In genomic region chr1:47907192-47907528, GRCh38 we compare ENCODE assay signal across 19 cellular contexts.
DNase-seq lines count a peak whose midpoint lies in the region; ATAC-seq, FAIRE-seq and TF ChIP-seq lines count a peak whose summit lies in the region.
"Had no signal": no experiment of that assay in that cellular context is flagged by ENCODE, and none has a peak within 500 bp of the region (broad histone marks: within the 10 kb centered on the region; RNA-seq: fewer than 3 reads in every experiment).

No MANE protein-coding gene starts in this region.

- no peaks in the 10 kb centered on the region for H3K9me3 Mint-ChIP-seq in activated naive CD4-positive, alpha-beta T cell treated with anti-CD3 and anti-CD28 coated beads, Interleukin-2, amount 10 ng/mL, durations not matched to agents 7 days and 5 days
- H3K9me3 Mint-ChIP-seq: CD14-positive monocyte; CD4-positive, alpha-beta memory T cell had no signal

- no peak for FAIRE-seq in small intestine (lab: Jason Lieb, UNC)
- FAIRE-seq: A549, GM12878, GM19239 had no signal

- intact Hi-C loops in cardiac septum (cut with DNase I): no loop called here

- DNase-seq in DMS79 treated with DMSO at 0.1 percent for 48 hours (lab: John Stamatoyannopoulos, UW) (peak; percentile 15), DMS79 (lab: John Stamatoyannopoulos, UW) (no peak), thoracic aorta (ENCODE audit: low spot score) (no peak), small intestine (no peak), cardiac septum (ENCODE audit: low spot score) (no peak)
- no peak for DNase-seq in activated naive CD4-positive, alpha-beta T cell treated with anti-CD3 and anti-CD28 coated beads, Interleukin-2, amount 10 ng/mL, durations not matched to agents 7 days and 5 days
- DNase-seq: CD4-positive, alpha-beta memory T cell; DMS153; DND-41; EL; GM23248 had no signal

- WGBS in ectodermal cell, 2 experiments: 67 to 90% methylated on average over 1 of the region's 1 CpG
- 69 to 81% (median 78%) methylated on average over 1 of the region's 1 CpG for WGBS in small intestine, 3 donors

- no peak overlapping the region for H3K4me3 Mint-ChIP-seq in activated naive CD4-positive, alpha-beta T cell treated with anti-CD3 and anti-CD28 coated beads, Interleukin-2, amount 10 ng/mL, durations not matched to agents 7 days and 5 days
- H3K4me3 Mint-ChIP-seq: CD14-positive monocyte; CD4-positive, alpha-beta memory T cell had no signal

- H3K27ac Mint-ChIP-seq in activated naive CD4-positive, alpha-beta T cell treated with anti-CD3 and anti-CD28 coated beads, Interleukin-2, amount 10 ng/mL, durations not matched to agents 7 days and 5 days: no peak overlapping the region
- H3K27ac Mint-ChIP-seq: CD14-positive monocyte; CD4-positive, alpha-beta memory T cell had no signal

- H3K27ac ChIP-seq in ectodermal cell (ENCODE audit: insufficient read depth, low read depth, low read length, poor library complexity, severe bottlenecking) (peak overlapping the region; percentile 41), thoracic aorta (peak overlapping the region; percentile 18 to 36), small intestine (ENCODE audit: low read depth in 1 of 2, low read length in 1 of 2) (no peak overlapping the region)
- H3K27ac ChIP-seq: 22Rv1, A549, BLaER1, GM23248 had no signal

- no peaks in the 10 kb centered on the region for H3K36me3 Mint-ChIP-seq in activated naive CD4-positive, alpha-beta T cell treated with anti-CD3 and anti-CD28 coated beads, Interleukin-2, amount 10 ng/mL, durations not matched to agents 7 days and 5 days
- H3K36me3 Mint-ChIP-seq: CD14-positive monocyte; CD4-positive, alpha-beta memory T cell had no signal

- no peaks in the 10 kb centered on the region for H3K9me3 ChIP-seq in ectodermal cell (ENCODE audit: control insufficient read depth, low read length)
- H3K9me3 ChIP-seq in thoracic aorta: no peaks in the 10 kb centered on the region
- H3K9me3 ChIP-seq in small intestine (ENCODE audit: control insufficient read depth, low read depth): no peaks in the 10 kb centered on the region
- H3K9me3 ChIP-seq: A549, BLaER1, HAP-1 had no signal

- CTCF ChIA-PET in activated naive CD4-positive, alpha-beta T cell treated with anti-CD3 and anti-CD28 coated beads, Interleukin-2, amount 10 ng/mL, durations not matched to agents 7 days and 5 days (lab: Charles Lee): no interaction called here

- ATAC-seq in thoracic aorta (ENCODE audit: insufficient number of reproducible peaks, low FRiP score, low read depth): no peak
- ATAC-seq: A549, GM12878 had no signal

- TF ChIP-seq CTCF in thoracic aorta (IDR thresholded peaks at IDR 0.05): no peak

- H3K4me3 ChIP-seq in ectodermal cell (ENCODE audit: insufficient read depth, low read depth, low read length): no peak overlapping the region
- no peak overlapping the region for H3K4me3 ChIP-seq in thoracic aorta
- no peak overlapping the region for H3K4me3 ChIP-seq in small intestine (ENCODE audit: low read depth in 1 of 2, low read length in 2 of 2)
- H3K4me3 ChIP-seq: A549, BLaER1, GM12878, GM23248, HAP-1 had no signal

- H3K27me3 ChIP-seq in ectodermal cell (ENCODE audit: control insufficient read depth, insufficient read depth, low read length, poor library complexity, severe bottlenecking) (no peaks in the 10 kb centered on the region), thoracic aorta (replicated peaks; ENCODE audit: insufficient read depth) (no peaks in the 10 kb centered on the region), small intestine (ENCODE audit: control insufficient read depth in 2 of 2, insufficient read depth in 2 of 2, low read length in 2 of 2) (no peaks in the 10 kb centered on the region)
- H3K27me3 ChIP-seq: BLaER1 had no signal

- H3K4me1 Mint-ChIP-seq in activated naive CD4-positive, alpha-beta T cell treated with anti-CD3 and anti-CD28 coated beads, Interleukin-2, amount 10 ng/mL, durations not matched to agents 7 days and 5 days: no peaks in the 10 kb centered on the region
- H3K4me1 Mint-ChIP-seq: CD14-positive monocyte; CD4-positive, alpha-beta memory T cell had no signal

- peaks cover 18% of the 10 kb centered on the region for H3K27me3 Mint-ChIP-seq in activated naive CD4-positive, alpha-beta T cell treated with anti-CD3 and anti-CD28 coated beads, Interleukin-2, amount 10 ng/mL, durations not matched to agents 7 days and 5 days

- peaks cover 28% of the 10 kb centered on the region for H3K4me1 ChIP-seq in ectodermal cell (ENCODE audit: control insufficient read depth, insufficient read depth, low read length)
- H3K4me1 ChIP-seq in thoracic aorta (ENCODE audit: control insufficient read depth in 1 of 2, low read depth in 2 of 2): peaks cover 9 to 24% of the 10 kb centered on the region in 2 donors
- H3K4me1 ChIP-seq in small intestine (ENCODE audit: control insufficient read depth in 2 of 2, insufficient read depth in 1 of 2, low read depth in 1 of 2, low read length in 1 of 2): no peaks in the 10 kb centered on the region
- H3K4me1 ChIP-seq: BLaER1, HAP-1 had no signal

- H3K36me3 ChIP-seq in ectodermal cell (ENCODE audit: control insufficient read depth, insufficient read depth, low read length) (no peaks in the 10 kb centered on the region), thoracic aorta (no peaks in the 10 kb centered on the region), small intestine (ENCODE audit: control insufficient read depth in 2 of 2, insufficient read depth in 2 of 2, low read length in 2 of 2) (no peaks in the 10 kb centered on the region)
- H3K36me3 ChIP-seq: BLaER1, HAP-1 had no signal

Comparison
In these comparisons a context has a peak if more than half of its experiments do, and no peak if none do; other contexts are left out.
1. H3K27ac ChIP-seq: peak in ectodermal cell (single experiment) and thoracic aorta (2 of 2); none in small intestine (0 of 2).